18 cellular contexts compared by ENCODE assay signal in genomic region chr15:44243829-44244228, GRCh38. TPM values are rescaled to one million over a fixed set of nuclear protein-coding genes. Genes with fewer than 3 reads are reported as not detected.
DNase-seq lines count a peak whose midpoint lies in the region; ATAC-seq and TF ChIP-seq lines count a peak whose summit lies in the region.
"Had no signal": no experiment of that assay in that cellular context is flagged by ENCODE, and none has a peak within 500 bp of the region (broad histone marks: within the 10 kb centered on the region; RNA-seq: fewer than 3 reads in every experiment).

No MANE protein-coding gene starts in this region.

- H3F3A ChIP-seq in neural progenitor cell (ENCODE audit: low read depth), result no peaks in the 10 kb centered on the region

- H3K4me3 ChIP-seq in GM06990 (replicated peaks; ENCODE audit: low read depth, low read length) (no peak overlapping the region), OCI-LY7 (ENCODE audit: low read depth, low read length, poor library complexity, severe bottlenecking) (no peak overlapping the region), neural progenitor cell (no peak overlapping the region)
- H3K4me3 ChIP-seq: coronary artery, lung, SK-N-MC, skin epidermis had no signal

- POLR2A ChIA-PET in OCI-LY7 (lab: Charles Lee), result interaction anchor here (0.8 kb wide), 1 partner anchor 42 kb away, joined by 3 read pairs; no protein-coding TSS in a partner anchor

- intact Hi-C loops in OCI-LY7 (cut with micrococcal nuclease; ENCODE audit: unreplicated experiment), result no loop called here
- intact Hi-C loops in natural killer cell (cut with micrococcal nuclease), result no loop called here

- H3K27me3 ChIP-seq in GM06990 (replicated peaks; ENCODE audit: control insufficient read depth, insufficient read depth, low read length) (no peaks in the 10 kb centered on the region), neural progenitor cell (no peaks in the 10 kb centered on the region)

- H4K20me1 ChIP-seq in OCI-LY7 (ENCODE audit: insufficient read depth, low read length) (no peaks in the 10 kb centered on the region), neural progenitor cell (ENCODE audit: low read depth) (no peaks in the 10 kb centered on the region)

- no TSS peak for BruUV-seq in OCI-LY7 (replicated peaks; lab: Mats Ljungman, UMichigan)

- H3K27ac ChIP-seq in OCI-LY7 (ENCODE audit: low read depth, low read length, poor library complexity, severe bottlenecking) (no peak overlapping the region), cingulate gyrus (ENCODE audit: low read depth, low read length) (peak overlapping the region; percentile 7), neural progenitor cell (no peak overlapping the region)
- H3K27ac ChIP-seq: coronary artery, parathyroid adenoma, SK-N-MC, skin epidermis had no signal

- no peaks in the 10 kb centered on the region for H3K9me2 ChIP-seq in OCI-LY7 (ENCODE audit: insufficient read depth, low read length)

- no peaks in the 10 kb centered on the region for H3K4me1 ChIP-seq in OCI-LY7 (ENCODE audit: insufficient read depth, low read length, poor library complexity, severe bottlenecking)
- H3K4me1 ChIP-seq in neural progenitor cell, result no peaks in the 10 kb centered on the region
- H3K4me1 ChIP-seq: parathyroid adenoma had no signal

- H3K4me1 Mint-ChIP-seq in neural progenitor cell (no peaks in the 10 kb centered on the region), natural killer cell (no peaks in the 10 kb centered on the region)
- H3K4me1 Mint-ChIP-seq in activated T-cell treated with anti-CD3 and anti-CD28 coated beads, Interleukin-2, amount 50 U/mL, for 24 hours (ENCODE audit: low read depth), result no peaks in the 10 kb centered on the region
- H3K4me1 Mint-ChIP-seq: activated CD4-positive, alpha-beta T cell treated with anti-CD3 and anti-CD28 coated beads for 36 hours; B cell had no signal

- H3K9me3 Mint-ChIP-seq in neural progenitor cell (no peaks in the 10 kb centered on the region), natural killer cell (no peaks in the 10 kb centered on the region)
- no peaks in the 10 kb centered on the region for H3K9me3 Mint-ChIP-seq in activated T-cell treated with anti-CD3 and anti-CD28 coated beads, Interleukin-2, amount 50 U/mL, for 24 hours

- TF ChIP-seq CTCF in GM06990 (IDR thresholded peaks at IDR 0.05; ENCODE audit: insufficient read depth, low read length, poor library complexity, severe bottlenecking) (peak; percentile 6), OCI-LY7 (conservative IDR thresholded peaks at IDR 0.05; ENCODE audit: low read length) (peak; percentile 30; the same call in 1 of the 2 replicates), neural progenitor cell (IDR thresholded peaks at IDR 0.05) (peak; percentile 25), natural killer cell (IDR thresholded peaks at IDR 0.05) (no peak)

- H3K79me2 ChIP-seq in OCI-LY7 (ENCODE audit: insufficient read depth, low read depth, low read length) (no peaks in the 10 kb centered on the region), neural progenitor cell (ENCODE audit: low read depth) (no peaks in the 10 kb centered on the region)
- H3K79me2 ChIP-seq: parathyroid adenoma had no signal

- H3K4me2 ChIP-seq in OCI-LY7 (ENCODE audit: low read length) (no peak overlapping the region), neural progenitor cell (no peak overlapping the region)

- no peak overlapping the region for H3K9ac ChIP-seq in neural progenitor cell
- H3K9ac ChIP-seq: parathyroid adenoma had no signal

- H3K36me3 ChIP-seq in GM06990 (ENCODE audit: control insufficient read depth, insufficient read depth, low read length), result no peaks in the 10 kb centered on the region
- H3K36me3 ChIP-seq in OCI-LY7 (ENCODE audit: insufficient read depth, low read length), result no peaks in the 10 kb centered on the region
- no peaks in the 10 kb centered on the region for H3K36me3 ChIP-seq in neural progenitor cell

- no peaks in the 10 kb centered on the region for H3K9me3 ChIP-seq in OCI-LY7 (ENCODE audit: low read length)
- H3K9me3 ChIP-seq in neural progenitor cell (ENCODE audit: low read depth), result no peaks in the 10 kb centered on the region

- no peak for ATAC-seq in natural killer cell
- ATAC-seq: activated CD4-positive, alpha-beta T cell treated with anti-CD3 and anti-CD28 coated beads for 36 hours had no signal

- DNase-seq in GM06990 (ENCODE audit: extremely low read depth, insufficient read length) (no peak), OCI-LY7 (ENCODE audit: low spot score) (no peak), neural progenitor cell (ENCODE audit: low spot score) (no peak), amniotic stem cell (lab: John Stamatoyannopoulos, UW) (no peak), natural killer cell (no peak), AG08395 (ENCODE audit: low spot score) (no peak)
- DNase-seq in activated T-cell treated with anti-CD3 and anti-CD28 coated beads, Interleukin-2, amount 50 U/mL, for 24 hours, result no peak
- DNase-seq: activated CD4-positive, alpha-beta T cell treated with anti-CD3 and anti-CD28 coated beads for 36 hours; NCI-H345; stimulated activated CD4-positive, alpha-beta T cell treated with anti-CD3 and anti-CD28 coated beads, Interleukin-4, amount 100 ng/mL, for 4 hours; stimulated activated CD8-positive, alpha-beta memory T cell treated with anti-CD3 and anti-CD28 coated beads, Interleukin-4, amount 100 ng/mL, for 48 hours had no signal

- H2AFZ ChIP-seq in OCI-LY7 (ENCODE audit: low read length) (no peak overlapping the region), neural progenitor cell (replicated peaks) (no peak overlapping the region)
- H2AFZ ChIP-seq: parathyroid adenoma had no signal

- CTCF ChIA-PET in OCI-LY7 (lab: Charles Lee; ENCODE audit: unreplicated experiment), result no interaction called here

- no peak overlapping the region for H3K4me3 Mint-ChIP-seq in neural progenitor cell
- H3K4me3 Mint-ChIP-seq in activated T-cell treated with anti-CD3 and anti-CD28 coated beads, Interleukin-2, amount 50 U/mL, for 24 hours, result no peak overlapping the region
- H3K4me3 Mint-ChIP-seq in natural killer cell, result no peak overlapping the region
- H3K4me3 Mint-ChIP-seq: activated CD4-positive, alpha-beta T cell treated with anti-CD3 and anti-CD28 coated beads for 36 hours; B cell had no signal

- H3K36me3 Mint-ChIP-seq in neural progenitor cell, result no peaks in the 10 kb centered on the region
- no peaks in the 10 kb centered on the region for H3K36me3 Mint-ChIP-seq in activated T-cell treated with anti-CD3 and anti-CD28 coated beads, Interleukin-2, amount 50 U/mL, for 24 hours (ENCODE audit: low read depth)
- H3K36me3 Mint-ChIP-seq in natural killer cell, result no peaks in the 10 kb centered on the region

- H3K27ac Mint-ChIP-seq in neural progenitor cell, result no peak overlapping the region
- no peak overlapping the region for H3K27ac Mint-ChIP-seq in activated T-cell treated with anti-CD3 and anti-CD28 coated beads, Interleukin-2, amount 50 U/mL, for 24 hours
- H3K27ac Mint-ChIP-seq in natural killer cell, result no peak overlapping the region
- H3K27ac Mint-ChIP-seq: activated CD4-positive, alpha-beta T cell treated with anti-CD3 and anti-CD28 coated beads for 36 hours; B cell had no signal

- H3K27me3 Mint-ChIP-seq in neural progenitor cell (ENCODE audit: insufficient read depth, low read depth) (peaks cover 3% of the 10 kb centered on the region), natural killer cell (ENCODE audit: low read depth in 2 of 2) (peaks cover 8 to 12% of the 10 kb centered on the region in 2 donors)
- peaks cover 5% of the 10 kb centered on the region for H3K27me3 Mint-ChIP-seq in activated T-cell treated with anti-CD3 and anti-CD28 coated beads, Interleukin-2, amount 50 U/mL, for 24 hours
- H3K27me3 Mint-ChIP-seq: activated CD4-positive, alpha-beta T cell treated with anti-CD3 and anti-CD28 coated beads for 36 hours had no signal

RNA-seq across cellular contexts. Expression of gene GOLM2, which starts 44.7 kb away (rescaled TPM):
- total RNA-seq in OCI-LY7 (2014; rRNA removed; shearing (Covaris generic)), result 38.7 and 46.9 TPM in 2 replicates
- total RNA-seq in OCI-LY7 (2022), result 56.5 and 59.0 TPM in 2 replicates
- 32.3 and 45.6 TPM in 2 replicates for total RNA-seq in neural progenitor cell (ENCODE audit: low replicate concordance)
- total RNA-seq in natural killer cell, result 10 to 100 TPM; 53.1 to 68.0 (median 63.3) TPM

RNA-seq across cellular contexts. Expression of gene FRMD5, which starts 48.8 kb away (rescaled TPM):
- not detected in 2 replicates for total RNA-seq in OCI-LY7 (2014; rRNA removed; shearing (Covaris generic))
- not detected in 2 replicates for total RNA-seq in OCI-LY7 (2022)
- 10.1 and 10.5 TPM in 2 replicates for total RNA-seq in neural progenitor cell (ENCODE audit: low replicate concordance)
- not detected for total RNA-seq in natural killer cell
- total RNA-seq: B cell had no signal

Comparison
In these comparisons a context has a peak if more than half of its experiments do, and no peak if none do; other contexts are left out.
1. RNA of gene FRMD5, which starts 48.8 kb away (total RNA-seq): 10.1 to 10.5 TPM in neural progenitor cell; not detected in OCI-LY7 and not detected in natural killer cell; every median in the first group is over 10 times any median in the second.